ENCODE assay signal across 8 cellular contexts in genomic region chr2:165401285-165401852, GRCh38.
A peak's percentile ranks its signal among the peaks of the same experiment; 100 is the strongest.
DNase-seq lines count a peak whose midpoint lies in the region; ATAC-seq and TF ChIP-seq lines count a peak whose summit lies in the region.

No MANE protein-coding gene starts in this region.

- H3K36me3 ChIP-seq in HCT116 (ENCODE audit: control insufficient read depth in 1 of 2, insufficient read depth in 2 of 2, low read length in 2 of 2) (no peaks in the 10 kb centered on the region), SU-DHL-6 (ENCODE audit: low read length) (no peaks in the 10 kb centered on the region)

- peaks cover 18% of the 10 kb centered on the region for H3K27me3 Mint-ChIP-seq in activated CD4-positive, alpha-beta T cell treated with anti-CD3 and anti-CD28 coated beads, Interleukin-2, amount 10 ng/mL, durations not matched to agents 24 days and 14 days

- H3K4me2 ChIP-seq in HCT116 (ENCODE audit: low read length) (no peak overlapping the region), SU-DHL-6 (ENCODE audit: low read depth, low read length, poor library complexity, severe bottlenecking) (no peak overlapping the region)

- no peaks in the 10 kb centered on the region for H3K4me1 ChIP-seq in HCT116 (ENCODE audit: control insufficient read depth in 1 of 2, insufficient read depth in 2 of 2, low read length in 2 of 2)

- RAD21 ChIA-PET in HCT116 (lab: Charles Lee; ENCODE audit: low non-redundant PET in 1 of 2, low total read pairs in 2 of 2, uncharacterized antibody in 2 of 2, unreplicated experiment in 2 of 2): no interaction called here

- H3K36me3 Mint-ChIP-seq in activated CD4-positive, alpha-beta T cell treated with anti-CD3 and anti-CD28 coated beads, Interleukin-2, amount 10 ng/mL, durations not matched to agents 24 days and 14 days (ENCODE audit: low read depth): no peaks in the 10 kb centered on the region

- no peaks in the 10 kb centered on the region for H3K9me2 ChIP-seq in HCT116 (ENCODE audit: insufficient read depth)
- H3K9me2 ChIP-seq in SU-DHL-6 (replicated peaks; ENCODE audit: insufficient read depth, low read length): no peaks in the 10 kb centered on the region

- no peak overlapping the region for H3K4me3 Mint-ChIP-seq in activated CD4-positive, alpha-beta T cell treated with anti-CD3 and anti-CD28 coated beads, Interleukin-2, amount 10 ng/mL, durations not matched to agents 24 days and 14 days

- no peaks in the 10 kb centered on the region for H3K9me3 ChIP-seq in HCT116 (ENCODE audit: control insufficient read depth in 1 of 2, insufficient read depth in 1 of 2, low read depth in 1 of 2, low read length in 2 of 2)
- no peaks in the 10 kb centered on the region for H3K9me3 ChIP-seq in SU-DHL-6 (ENCODE audit: insufficient read depth, low read length)

- POLR2A ChIA-PET in HCT116 (lab: Charles Lee): no interaction called here

- H3K79me2 ChIP-seq in HCT116 (ENCODE audit: insufficient read depth, low read length) (no peaks in the 10 kb centered on the region), SU-DHL-6 (ENCODE audit: insufficient read depth, low read length) (no peaks in the 10 kb centered on the region)

- DNase-seq in activated CD4-positive, alpha-beta T cell treated with anti-CD3 and anti-CD28 coated beads, Interleukin-2, amount 10 ng/mL, durations not matched to agents 24 days and 14 days: peak; percentile 72
- no peak for DNase-seq in activated CD4-positive, alpha-beta T cell treated with anti-CD3 and anti-CD28 coated beads, Interleukin-2, amount 50 U/mL, for 48 hours
- DNase-seq in HCT116 (ENCODE audit: low read depth, low spot score): peak; percentile 56
- peak; percentile 79 for DNase-seq in NCI-H1105 treated with DMSO at 0.1 percent for 48 hours (lab: John Stamatoyannopoulos, UW)
- DNase-seq in foreskin fibroblast: peak; percentile 58 to 87
- peak; percentile 59 for DNase-seq in retinal pigment epithelial cell (ENCODE audit: low read depth)
- no peak for DNase-seq in mesenteric fat pad (ENCODE audit: low spot score)

- intact Hi-C loops in activated CD4-positive, alpha-beta T cell treated with anti-CD3 and anti-CD28 coated beads, Interleukin-2, amount 10 ng/mL, durations not matched to agents 24 days and 14 days (cut with micrococcal nuclease): loop anchor here (1.0 to 10.0 kb wide), 4 partner anchors 293 to 726 kb away; partner anchors contain the start of gene SCN1A
- intact Hi-C loops in HCT116 (cut with micrococcal nuclease): loop anchor here (1.0 to 10.0 kb wide), 3 partner anchors 296 to 723 kb away; partner anchors contain the start of gene SCN1A

- no peaks in the 10 kb centered on the region for H3K9me3 Mint-ChIP-seq in activated CD4-positive, alpha-beta T cell treated with anti-CD3 and anti-CD28 coated beads, Interleukin-2, amount 10 ng/mL, durations not matched to agents 24 days and 14 days

- H4K20me1 ChIP-seq in HCT116 (ENCODE audit: insufficient read depth): no peaks in the 10 kb centered on the region
- no peaks in the 10 kb centered on the region for H4K20me1 ChIP-seq in SU-DHL-6 (ENCODE audit: low read depth, low read length)

- CTCF ChIA-PET in HCT116 (lab: Charles Lee): interaction anchor here (0.9 kb wide), 1 partner anchor 473 kb away, joined by 5 read pairs; no protein-coding TSS in a partner anchor

- TF ChIP-seq POLR2A in HCT116 (IDR thresholded peaks at IDR 0.05; ENCODE audit: borderline replicate concordance, extremely low read depth, insufficient read depth, insufficient read length): no peak

- H3K27me3 ChIP-seq in HCT116 (ENCODE audit: insufficient read depth, low read length) (peaks cover 9% of the 10 kb centered on the region; the same call in 1 of the 2 replicates), SU-DHL-6 (ENCODE audit: low read length) (no peaks in the 10 kb centered on the region)

- H2AFZ ChIP-seq in HCT116 (ENCODE audit: low read depth, low read length, poor library complexity, severe bottlenecking) (no peak overlapping the region), SU-DHL-6 (ENCODE audit: low read depth, low read length, severe bottlenecking) (no peak overlapping the region)

- H3K4me3 ChIP-seq in HCT116 (replicated peaks in 1 of 2; ENCODE audit: low read depth in 1 of 2, low read length in 2 of 2) (no peak overlapping the region), SU-DHL-6 (ENCODE audit: insufficient read depth, low read length, poor library complexity, severe bottlenecking) (no peak overlapping the region), foreskin fibroblast (ENCODE audit: low read depth in 1 of 2, low read length in 2 of 2) (no peak overlapping the region), retinal pigment epithelial cell (ENCODE audit: low read length) (no peak overlapping the region)

- H3K9ac ChIP-seq in HCT116 (ENCODE audit: low read length) (no peak overlapping the region), SU-DHL-6 (ENCODE audit: low read length) (no peak overlapping the region)

- peak; percentile 57; the same call in 1 of the 2 replicates for ATAC-seq in HCT116

- H3F3A ChIP-seq in SU-DHL-6 (ENCODE audit: insufficient read depth): no peaks in the 10 kb centered on the region

- H3K27ac ChIP-seq in HCT116 (ENCODE audit: low read depth, low read length): no peak overlapping the region
- no peak overlapping the region for H3K27ac ChIP-seq in SU-DHL-6 (ENCODE audit: low read depth, low read length)

- TF ChIP-seq CTCF in HCT116 (IDR thresholded peaks at IDR 0.05 in 2 of 3, conservative IDR thresholded peaks at IDR 0.05 in 1 of 3; ENCODE audit: borderline replicate concordance in 1 of 3, insufficient read depth in 1 of 3, low read depth in 2 of 3, low read length in 2 of 3) (peak; percentile 52 to 77 (median 62)), SU-DHL-6 (IDR thresholded peaks at IDR 0.05; ENCODE audit: insufficient read depth, low read length, poor library complexity, severe bottlenecking) (peak; percentile 65), foreskin fibroblast (IDR thresholded peaks at IDR 0.05; ENCODE audit: low read depth, low read length) (peak; percentile 48), retinal pigment epithelial cell (conservative IDR thresholded peaks at IDR 0.05; ENCODE audit: low read depth, low read length) (peak; percentile 68)

- peaks cover 5% of the 10 kb centered on the region for H3K4me1 Mint-ChIP-seq in activated CD4-positive, alpha-beta T cell treated with anti-CD3 and anti-CD28 coated beads, Interleukin-2, amount 10 ng/mL, durations not matched to agents 24 days and 14 days

- no peak overlapping the region for H3K27ac Mint-ChIP-seq in activated CD4-positive, alpha-beta T cell treated with anti-CD3 and anti-CD28 coated beads, Interleukin-2, amount 10 ng/mL, durations not matched to agents 24 days and 14 days

- no TSS peak for BruUV-seq in HCT116 (replicated peaks; lab: Mats Ljungman, UMichigan)

- TF ChIP-seq RAD21 in HCT116 (IDR thresholded peaks at IDR 0.05; ENCODE audit: low read depth): peak; percentile 75

TF ChIP-seq in HCT116, 20 proteins besides CTCF, POLR2A, EP300 and RAD21:
- TF ChIP-seq SP1 (IDR thresholded peaks at IDR 0.05; ENCODE audit: low read depth) (no peak), CEBPB (IDR thresholded peaks at IDR 0.05; ENCODE audit: low read depth) (no peak), MAX (IDR thresholded peaks at IDR 0.05) (no peak)

Comparison
In these comparisons a context has a peak if more than half of its experiments do, and no peak if none do; other contexts are left out.
1. DNase-seq: peak in activated CD4-positive, alpha-beta T cell treated with anti-CD3 and anti-CD28 coated beads, Interleukin-2, amount 10 ng/mL, durations not matched to agents 24 days and 14 days (single experiment), HCT116 (single experiment), NCI-H1105 treated with DMSO at 0.1 percent for 48 hours (single experiment), foreskin fibroblast (2 of 2) and retinal pigment epithelial cell (single experiment); none in activated CD4-positive, alpha-beta T cell treated with anti-CD3 and anti-CD28 coated beads, Interleukin-2, amount 50 U/mL, for 48 hours (0 of 2) and mesenteric fat pad (single experiment).
2. Peak in every context shown above with its lines, with median percentiles within 50 percentile points of each other: CTCF ChIP-seq.